In the genomic region with DNA sequence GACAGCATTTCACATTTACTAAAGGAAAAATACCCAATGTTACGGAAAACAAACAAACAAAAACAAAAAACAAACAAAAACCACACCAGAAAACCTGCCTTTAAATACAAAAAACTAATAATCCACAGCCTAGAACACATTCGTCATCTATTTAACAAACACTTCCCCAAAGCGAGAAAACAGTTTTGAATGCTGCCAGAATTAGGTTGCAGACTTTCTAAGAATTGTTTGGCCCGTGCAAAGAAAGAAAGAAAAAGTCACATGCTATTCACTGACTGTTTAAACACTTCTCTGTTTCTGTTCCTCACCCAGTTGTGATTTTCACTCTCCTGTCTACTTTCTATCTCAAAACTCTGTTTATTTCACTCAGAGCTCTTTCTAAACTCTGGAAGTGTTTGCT, we compare ENCODE assay signal across 11 cellular contexts. TPM values are rescaled to one million over a fixed set of nuclear protein-coding genes. Genes with fewer than 3 reads are reported as not detected.
DNase-seq lines count a peak whose midpoint lies in the region; ATAC-seq and TF ChIP-seq lines count a peak whose summit lies in the region.
"Had no signal": no experiment of that assay in that cellular context is flagged by ENCODE, and none has a peak within 500 bp of the region (broad histone marks: within the 10 kb centered on the region; RNA-seq: fewer than 3 reads in every experiment).

No MANE protein-coding gene starts in this region.

- TF ChIP-seq CTCF in left lung (IDR thresholded peaks at IDR 0.05) (no peak), BE2C (IDR thresholded peaks at IDR 0.05; ENCODE audit: low read depth, low read length) (no peak), breast epithelium (IDR thresholded peaks at IDR 0.05) (no peak)

- H3K4me3 ChIP-seq in left lung (no peak overlapping the region), BE2C (ENCODE audit: low read depth, low read length) (no peak overlapping the region), breast epithelium (no peak overlapping the region)

- H3K27me3 ChIP-seq in left lung: no peaks in the 10 kb centered on the region
- peaks cover 13% of the 10 kb centered on the region for H3K27me3 ChIP-seq in BE2C
- H3K27me3 ChIP-seq in breast epithelium: no peaks in the 10 kb centered on the region

- peak overlapping the region in 1 of 2 donors; percentile 39 for H3K27ac ChIP-seq in left lung
- H3K27ac ChIP-seq in breast epithelium: no peak overlapping the region

- H3K4me1 ChIP-seq in left lung (no peaks in the 10 kb centered on the region), BE2C (peaks cover 3% of the 10 kb centered on the region; the same call in 1 of the 2 replicates), breast epithelium (no peaks in the 10 kb centered on the region)

- intact Hi-C loops in left lung (cut with DNase I): no loop called here
- intact Hi-C loops in breast epithelium (cut with DNase I; ENCODE audit: low total_unique reads): no loop called here

- ATAC-seq in GM18517 (IDR thresholded peaks at IDR 0.05; ENCODE audit: unreplicated experiment) (peak; percentile 94), GM21526 (IDR thresholded peaks at IDR 0.05; ENCODE audit: low FRiP score, unreplicated experiment) (peak; percentile 98), HG03378 (IDR thresholded peaks at IDR 0.05; ENCODE audit: unreplicated experiment) (peak; percentile 87), left lung (peak; percentile 60)
- ATAC-seq: T-cell had no signal

- H3K9me3 ChIP-seq in left lung (no peaks in the 10 kb centered on the region), BE2C (no peaks in the 10 kb centered on the region), breast epithelium (no peaks in the 10 kb centered on the region)

- H3K36me3 ChIP-seq in left lung (no peaks in the 10 kb centered on the region), BE2C (no peaks in the 10 kb centered on the region), breast epithelium (no peaks in the 10 kb centered on the region)

- DNase-seq in left lung: no peak
- DNase-seq in cerebellum (ENCODE audit: low spot score): no peak
- DNase-seq in BE2C: no peak
- DNase-seq in breast epithelium (ENCODE audit: low spot score in 2 of 2): no peak
- no peak for DNase-seq in AML-193 (lab: John Stamatoyannopoulos, UW)
- DNase-seq: activated naive CD4-positive, alpha-beta T cell; T-cell had no signal

- no peak for TF ChIP-seq POLR2A in breast epithelium (IDR thresholded peaks at IDR 0.05)

RNA-seq across cellular contexts. Expression of a gene that starts 52.5 kb away (rescaled TPM):
- total RNA-seq in left lung (1 to 10 TPM in 1 of 2 donors, under 1 TPM in 1; 0.99 to 1.6 TPM), cerebellum (6.1 TPM), breast epithelium (1 to 10 TPM in 1 of 3 donors, under 1 TPM in 1, not detected in 1; 0.98 to 3.1 TPM)
- polyA plus RNA-seq in BE2C (2012; ENCODE audit: insufficient read depth, insufficient read length, low read depth): 1.4 TPM
- total RNA-seq: lung microvascular endothelial cell had no signal
